Comparison of ENCODE assay signal across 1 cellular context in the genomic region with DNA sequence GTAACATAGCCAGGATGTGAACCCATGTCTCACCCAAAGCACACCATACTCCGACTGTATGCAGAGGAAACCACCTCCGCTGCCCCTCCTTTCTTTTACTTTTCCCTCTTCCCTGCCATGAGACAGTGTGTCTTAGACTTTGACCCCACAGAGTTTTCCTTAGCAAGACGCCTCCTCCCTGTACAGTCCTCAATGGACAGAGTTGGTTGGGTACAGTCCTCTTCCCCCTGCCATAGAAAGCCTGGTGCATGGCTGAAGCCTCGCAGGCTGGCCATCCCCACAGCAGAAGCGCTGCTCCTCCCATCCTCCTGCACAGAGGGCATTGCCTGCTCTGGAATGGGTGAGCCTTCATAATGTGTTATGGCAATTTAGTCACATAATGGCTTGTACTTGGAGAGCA.
A peak's percentile ranks its signal among the peaks of the same experiment; 100 is the strongest.
TF ChIP-seq lines count a peak whose summit lies in the region.

No MANE protein-coding gene starts in this region.

TF ChIP-seq in HepG2, 621 proteins besides CTCF, POLR2A, EP300 and RAD21 (continued from another document):
- TF ChIP-seq, protein P1, sequence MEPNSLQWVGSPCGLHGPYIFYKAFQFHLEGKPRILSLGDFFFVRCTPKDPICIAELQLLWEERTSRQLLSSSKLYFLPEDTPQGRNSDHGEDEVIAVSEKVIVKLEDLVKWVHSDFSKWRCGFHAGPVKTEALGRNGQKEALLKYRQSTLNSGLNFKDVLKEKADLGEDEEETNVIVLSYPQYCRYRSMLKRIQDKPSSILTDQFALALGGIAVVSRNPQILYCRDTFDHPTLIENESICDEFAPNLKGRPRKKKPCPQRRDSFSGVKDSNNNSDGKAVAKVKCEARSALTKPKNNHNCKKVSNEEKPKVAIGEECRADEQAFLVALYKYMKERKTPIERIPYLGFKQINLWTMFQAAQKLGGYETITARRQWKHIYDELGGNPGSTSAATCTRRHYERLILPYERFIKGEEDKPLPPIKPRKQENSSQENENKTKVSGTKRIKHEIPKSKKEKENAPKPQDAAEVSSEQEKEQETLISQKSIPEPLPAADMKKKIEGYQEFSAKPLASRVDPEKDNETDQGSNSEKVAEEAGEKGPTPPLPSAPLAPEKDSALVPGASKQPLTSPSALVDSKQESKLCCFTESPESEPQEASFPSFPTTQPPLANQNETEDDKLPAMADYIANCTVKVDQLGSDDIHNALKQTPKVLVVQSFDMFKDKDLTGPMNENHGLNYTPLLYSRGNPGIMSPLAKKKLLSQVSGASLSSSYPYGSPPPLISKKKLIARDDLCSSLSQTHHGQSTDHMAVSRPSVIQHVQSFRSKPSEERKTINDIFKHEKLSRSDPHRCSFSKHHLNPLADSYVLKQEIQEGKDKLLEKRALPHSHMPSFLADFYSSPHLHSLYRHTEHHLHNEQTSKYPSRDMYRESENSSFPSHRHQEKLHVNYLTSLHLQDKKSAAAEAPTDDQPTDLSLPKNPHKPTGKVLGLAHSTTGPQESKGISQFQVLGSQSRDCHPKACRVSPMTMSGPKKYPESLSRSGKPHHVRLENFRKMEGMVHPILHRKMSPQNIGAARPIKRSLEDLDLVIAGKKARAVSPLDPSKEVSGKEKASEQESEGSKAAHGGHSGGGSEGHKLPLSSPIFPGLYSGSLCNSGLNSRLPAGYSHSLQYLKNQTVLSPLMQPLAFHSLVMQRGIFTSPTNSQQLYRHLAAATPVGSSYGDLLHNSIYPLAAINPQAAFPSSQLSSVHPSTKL (CRISPR knock-in tag; IDR thresholded peaks at IDR 0.05) = no peak
- TF ChIP-seq, protein P2, sequence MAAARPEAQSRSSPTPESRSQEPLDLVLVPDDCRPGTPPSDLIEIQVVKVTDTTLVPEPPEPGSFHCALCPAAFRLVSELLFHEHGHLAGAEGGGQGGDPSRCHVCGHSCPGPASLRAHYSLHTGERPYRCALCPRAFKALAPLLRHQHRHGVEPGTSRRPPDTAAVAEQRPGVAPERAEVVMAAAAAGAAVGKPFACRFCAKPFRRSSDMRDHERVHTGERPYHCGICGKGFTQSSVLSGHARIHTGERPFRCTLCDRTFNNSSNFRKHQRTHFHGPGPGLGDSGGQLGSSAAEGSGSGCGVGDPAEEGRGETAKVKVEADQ (CRISPR knock-in tag; IDR thresholded peaks at IDR 0.05; ENCODE audit: borderline replicate concordance) = no peak
- TF ChIP-seq ZSCAN25 (CRISPR knock-in tag; IDR thresholded peaks at IDR 0.05) (no peak), ZBTB7B (CRISPR knock-in tag; IDR thresholded peaks at IDR 0.05) (no peak), CHD2 (IDR thresholded peaks at IDR 0.05; ENCODE audit: low read depth, low read length) (no peak), RFXAP (CRISPR knock-in tag; IDR thresholded peaks at IDR 0.05; ENCODE audit: borderline replicate concordance) (no peak), GTF3A (CRISPR knock-in tag; conservative IDR thresholded peaks at IDR 0.05) (0 out of 2 replicates have a peak, but pooled peaks have one; percentile 40), SMARCE1 (IDR thresholded peaks at IDR 0.05; ENCODE audit: borderline replicate concordance) (no peak), HNRNPUL1 (IDR thresholded peaks at IDR 0.05; ENCODE audit: low read depth, low read length) (no peak), ZNF24 (IDR thresholded peaks at IDR 0.05) (no peak), NCOR1 (IDR thresholded peaks at IDR 0.05; ENCODE audit: borderline replicate concordance, low read length) (peak; percentile 63), ZNF878 (CRISPR knock-in tag; IDR thresholded peaks at IDR 0.05) (no peak), RNF2 (conservative IDR thresholded peaks at IDR 0.05; ENCODE audit: low read depth) (no peak), ELF3 (CRISPR knock-in tag; IDR thresholded peaks at IDR 0.05) (no peak), IRX3 (CRISPR knock-in tag; IDR thresholded peaks at IDR 0.05; ENCODE audit: borderline replicate concordance, low read depth) (no peak), SSRP1 (CRISPR knock-in tag; IDR thresholded peaks at IDR 0.05) (no peak), FIP1L1 (IDR thresholded peaks at IDR 0.05; ENCODE audit: borderline replicate concordance, insufficient read depth, low read depth, low read length) (no peak), ZNF709 (CRISPR knock-in tag; IDR thresholded peaks at IDR 0.05) (no peak), MED1 (CRISPR knock-in tag; IDR thresholded peaks at IDR 0.05) (peak; percentile 14; the same call in 1 of the 2 replicates), HNRNPH1 (optimal IDR thresholded peaks at IDR 0.05; ENCODE audit: low read depth, low read length) (no peak), ZNF510 (CRISPR knock-in tag; IDR thresholded peaks at IDR 0.05; ENCODE audit: low read depth) (no peak)
- TF ChIP-seq, protein P3, sequence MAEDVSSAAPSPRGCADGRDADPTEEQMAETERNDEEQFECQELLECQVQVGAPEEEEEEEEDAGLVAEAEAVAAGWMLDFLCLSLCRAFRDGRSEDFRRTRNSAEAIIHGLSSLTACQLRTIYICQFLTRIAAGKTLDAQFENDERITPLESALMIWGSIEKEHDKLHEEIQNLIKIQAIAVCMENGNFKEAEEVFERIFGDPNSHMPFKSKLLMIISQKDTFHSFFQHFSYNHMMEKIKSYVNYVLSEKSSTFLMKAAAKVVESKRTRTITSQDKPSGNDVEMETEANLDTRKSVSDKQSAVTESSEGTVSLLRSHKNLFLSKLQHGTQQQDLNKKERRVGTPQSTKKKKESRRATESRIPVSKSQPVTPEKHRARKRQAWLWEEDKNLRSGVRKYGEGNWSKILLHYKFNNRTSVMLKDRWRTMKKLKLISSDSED (CRISPR knock-in tag; IDR thresholded peaks at IDR 0.05) = no peak
- TF ChIP-seq, protein P4, sequence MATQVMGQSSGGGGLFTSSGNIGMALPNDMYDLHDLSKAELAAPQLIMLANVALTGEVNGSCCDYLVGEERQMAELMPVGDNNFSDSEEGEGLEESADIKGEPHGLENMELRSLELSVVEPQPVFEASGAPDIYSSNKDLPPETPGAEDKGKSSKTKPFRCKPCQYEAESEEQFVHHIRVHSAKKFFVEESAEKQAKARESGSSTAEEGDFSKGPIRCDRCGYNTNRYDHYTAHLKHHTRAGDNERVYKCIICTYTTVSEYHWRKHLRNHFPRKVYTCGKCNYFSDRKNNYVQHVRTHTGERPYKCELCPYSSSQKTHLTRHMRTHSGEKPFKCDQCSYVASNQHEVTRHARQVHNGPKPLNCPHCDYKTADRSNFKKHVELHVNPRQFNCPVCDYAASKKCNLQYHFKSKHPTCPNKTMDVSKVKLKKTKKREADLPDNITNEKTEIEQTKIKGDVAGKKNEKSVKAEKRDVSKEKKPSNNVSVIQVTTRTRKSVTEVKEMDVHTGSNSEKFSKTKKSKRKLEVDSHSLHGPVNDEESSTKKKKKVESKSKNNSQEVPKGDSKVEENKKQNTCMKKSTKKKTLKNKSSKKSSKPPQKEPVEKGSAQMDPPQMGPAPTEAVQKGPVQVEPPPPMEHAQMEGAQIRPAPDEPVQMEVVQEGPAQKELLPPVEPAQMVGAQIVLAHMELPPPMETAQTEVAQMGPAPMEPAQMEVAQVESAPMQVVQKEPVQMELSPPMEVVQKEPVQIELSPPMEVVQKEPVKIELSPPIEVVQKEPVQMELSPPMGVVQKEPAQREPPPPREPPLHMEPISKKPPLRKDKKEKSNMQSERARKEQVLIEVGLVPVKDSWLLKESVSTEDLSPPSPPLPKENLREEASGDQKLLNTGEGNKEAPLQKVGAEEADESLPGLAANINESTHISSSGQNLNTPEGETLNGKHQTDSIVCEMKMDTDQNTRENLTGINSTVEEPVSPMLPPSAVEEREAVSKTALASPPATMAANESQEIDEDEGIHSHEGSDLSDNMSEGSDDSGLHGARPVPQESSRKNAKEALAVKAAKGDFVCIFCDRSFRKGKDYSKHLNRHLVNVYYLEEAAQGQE (IDR thresholded peaks at IDR 0.05; ENCODE audit: borderline replicate concordance in 1 of 2, low read depth in 1 of 2, low read length in 2 of 2) = no peak
- TF ChIP-seq, protein P5, sequence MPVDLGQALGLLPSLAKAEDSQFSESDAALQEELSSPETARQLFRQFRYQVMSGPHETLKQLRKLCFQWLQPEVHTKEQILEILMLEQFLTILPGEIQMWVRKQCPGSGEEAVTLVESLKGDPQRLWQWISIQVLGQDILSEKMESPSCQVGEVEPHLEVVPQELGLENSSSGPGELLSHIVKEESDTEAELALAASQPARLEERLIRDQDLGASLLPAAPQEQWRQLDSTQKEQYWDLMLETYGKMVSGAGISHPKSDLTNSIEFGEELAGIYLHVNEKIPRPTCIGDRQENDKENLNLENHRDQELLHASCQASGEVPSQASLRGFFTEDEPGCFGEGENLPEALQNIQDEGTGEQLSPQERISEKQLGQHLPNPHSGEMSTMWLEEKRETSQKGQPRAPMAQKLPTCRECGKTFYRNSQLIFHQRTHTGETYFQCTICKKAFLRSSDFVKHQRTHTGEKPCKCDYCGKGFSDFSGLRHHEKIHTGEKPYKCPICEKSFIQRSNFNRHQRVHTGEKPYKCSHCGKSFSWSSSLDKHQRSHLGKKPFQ (CRISPR knock-in tag; IDR thresholded peaks at IDR 0.05; ENCODE audit: insufficient replicate concordance) = no peak
- TF ChIP-seq, protein P6, sequence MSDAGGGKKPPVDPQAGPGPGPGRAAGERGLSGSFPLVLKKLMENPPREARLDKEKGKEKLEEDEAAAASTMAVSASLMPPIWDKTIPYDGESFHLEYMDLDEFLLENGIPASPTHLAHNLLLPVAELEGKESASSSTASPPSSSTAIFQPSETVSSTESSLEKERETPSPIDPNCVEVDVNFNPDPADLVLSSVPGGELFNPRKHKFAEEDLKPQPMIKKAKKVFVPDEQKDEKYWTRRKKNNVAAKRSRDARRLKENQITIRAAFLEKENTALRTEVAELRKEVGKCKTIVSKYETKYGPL (CRISPR knock-in tag; IDR thresholded peaks at IDR 0.05) = no peak
- TF ChIP-seq, protein P7, sequence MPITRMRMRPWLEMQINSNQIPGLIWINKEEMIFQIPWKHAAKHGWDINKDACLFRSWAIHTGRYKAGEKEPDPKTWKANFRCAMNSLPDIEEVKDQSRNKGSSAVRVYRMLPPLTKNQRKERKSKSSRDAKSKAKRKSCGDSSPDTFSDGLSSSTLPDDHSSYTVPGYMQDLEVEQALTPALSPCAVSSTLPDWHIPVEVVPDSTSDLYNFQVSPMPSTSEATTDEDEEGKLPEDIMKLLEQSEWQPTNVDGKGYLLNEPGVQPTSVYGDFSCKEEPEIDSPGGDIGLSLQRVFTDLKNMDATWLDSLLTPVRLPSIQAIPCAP (CRISPR knock-in tag; IDR thresholded peaks at IDR 0.05; ENCODE audit: low read depth) = no peak
- TF ChIP-seq, protein P8, sequence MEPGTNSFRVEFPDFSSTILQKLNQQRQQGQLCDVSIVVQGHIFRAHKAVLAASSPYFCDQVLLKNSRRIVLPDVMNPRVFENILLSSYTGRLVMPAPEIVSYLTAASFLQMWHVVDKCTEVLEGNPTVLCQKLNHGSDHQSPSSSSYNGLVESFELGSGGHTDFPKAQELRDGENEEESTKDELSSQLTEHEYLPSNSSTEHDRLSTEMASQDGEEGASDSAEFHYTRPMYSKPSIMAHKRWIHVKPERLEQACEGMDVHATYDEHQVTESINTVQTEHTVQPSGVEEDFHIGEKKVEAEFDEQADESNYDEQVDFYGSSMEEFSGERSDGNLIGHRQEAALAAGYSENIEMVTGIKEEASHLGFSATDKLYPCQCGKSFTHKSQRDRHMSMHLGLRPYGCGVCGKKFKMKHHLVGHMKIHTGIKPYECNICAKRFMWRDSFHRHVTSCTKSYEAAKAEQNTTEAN (CRISPR knock-in tag; conservative IDR thresholded peaks at IDR 0.05) = no peak
